In genomic region chr9:112043423-112043822, GRCh38 we compare ENCODE assay signal across 1 cellular context.
TF ChIP-seq lines count a peak whose summit lies in the region.

No MANE protein-coding gene starts in this region.

TF ChIP-seq in H1, 55 proteins besides CTCF, POLR2A, EP300 and RAD21 (continued from another document):
- TF ChIP-seq TAF7 (optimal IDR thresholded peaks at IDR 0.05; ENCODE audit: borderline replicate concordance, low read depth, low read length) = no peak
- TF ChIP-seq SP1 (IDR thresholded peaks at IDR 0.05; ENCODE audit: low read depth, low read length) = no peak
- TF ChIP-seq MAFK (IDR thresholded peaks at IDR 0.05; ENCODE audit: low read depth, low read length) = no peak
